ENCODE assay signal across 1 cellular context in genomic region chr11:58770166-58770565, GRCh38.
TF ChIP-seq lines count a peak whose summit lies in the region.

No MANE protein-coding gene starts in this region.

TF ChIP-seq in K562, 482 proteins besides CTCF, POLR2A, EP300 and RAD21 (continued from another document and continues in another):
- TF ChIP-seq JUN (IDR thresholded peaks at IDR 0.05; ENCODE audit: borderline replicate concordance, low read depth, low read length) (no peak), JUN (CRISPR knock-in tag; IDR thresholded peaks at IDR 0.05; ENCODE audit: borderline replicate concordance) (no peak), GTF2A2 (tag; IDR thresholded peaks at IDR 0.05) (no peak), MIER1 (IDR thresholded peaks at IDR 0.05; ENCODE audit: low read depth) (no peak), PHF20 (IDR thresholded peaks at IDR 0.05; ENCODE audit: partially characterized antibody) (no peak), NFRKB (IDR thresholded peaks at IDR 0.05; ENCODE audit: low read depth) (no peak), ZNF354B (CRISPR knock-in tag; IDR thresholded peaks at IDR 0.05) (no peak), ZNF146 (CRISPR knock-in tag; IDR thresholded peaks at IDR 0.05; ENCODE audit: unreplicated experiment) (no peak), PBX2 (CRISPR knock-in tag; IDR thresholded peaks at IDR 0.05; ENCODE audit: low read depth) (no peak), PBX2 (tag; conservative IDR thresholded peaks at IDR 0.05; ENCODE audit: low read depth) (peak; percentile 18; the same call in 1 of the 2 replicates), ZNF445 (CRISPR knock-in tag; IDR thresholded peaks at IDR 0.05; ENCODE audit: low read depth) (no peak), PCBP1 (IDR thresholded peaks at IDR 0.05; ENCODE audit: low read depth, low read length, poor library complexity, severe bottlenecking) (no peak), POU5F1 (IDR thresholded peaks at IDR 0.05; ENCODE audit: borderline replicate concordance, low read depth, low read length, partially characterized antibody) (no peak), CBFB (CRISPR knock-in tag; IDR thresholded peaks at IDR 0.05) (no peak), ZNF644 (tag; IDR thresholded peaks at IDR 0.05; ENCODE audit: low read depth) (no peak; the same call in 1 of the 2 replicates), ZNF583 (CRISPR knock-in tag; IDR thresholded peaks at IDR 0.05) (no peak), MTA3 (IDR thresholded peaks at IDR 0.05; ENCODE audit: borderline replicate concordance) (no peak), NR2F6 (CRISPR knock-in tag; IDR thresholded peaks at IDR 0.05) (no peak), NR0B1 (IDR thresholded peaks at IDR 0.05; ENCODE audit: partially characterized antibody) (no peak), ZNF695 (CRISPR knock-in tag; IDR thresholded peaks at IDR 0.05) (no peak), PKNOX1 (IDR thresholded peaks at IDR 0.05) (no peak), ARID2 (IDR thresholded peaks at IDR 0.05) (no peak), PRMT5 (CRISPR knock-in tag; IDR thresholded peaks at IDR 0.05) (no peak), HDGF (IDR thresholded peaks at IDR 0.05) (no peak), SPI1 (IDR thresholded peaks at IDR 0.05; ENCODE audit: borderline replicate concordance, low read depth, low read length) (no peak), ZNF512 (tag; IDR thresholded peaks at IDR 0.05) (no peak; the same call in 1 of the 2 replicates), NFXL1 (CRISPR knock-in tag; IDR thresholded peaks at IDR 0.05) (no peak), KDM1A (IDR thresholded peaks at IDR 0.05) (peak; percentile 52 to 55; a peak in 3 of 4 replicates), CBX1 (IDR thresholded peaks at IDR 0.05; ENCODE audit: low read depth) (no peak), MYC (IDR thresholded peaks at IDR 0.05; ENCODE audit: low read depth, low read length) (0 out of 2 replicates have a peak, but pooled peaks have one; percentile 14), MYC (CRISPR knock-in tag; IDR thresholded peaks at IDR 0.05; ENCODE audit: borderline replicate concordance, low read depth) (no peak), EWSR1 (IDR thresholded peaks at IDR 0.05; ENCODE audit: borderline replicate concordance, low read depth, partially characterized antibody) (no peak), BMI1 (IDR thresholded peaks at IDR 0.05; ENCODE audit: low read length) (no peak), ZNF124 (CRISPR knock-in tag; IDR thresholded peaks at IDR 0.05) (no peak), ETV6 (IDR thresholded peaks at IDR 0.05; ENCODE audit: borderline replicate concordance in 1 of 2, low read depth in 2 of 2, low read length in 1 of 2) (no peak), ETV6 (CRISPR knock-in tag; IDR thresholded peaks at IDR 0.05; ENCODE audit: borderline replicate concordance) (no peak), ZBTB40 (IDR thresholded peaks at IDR 0.05) (no peak), ZBTB40 (CRISPR knock-in tag; IDR thresholded peaks at IDR 0.05) (no peak), USF2 (CRISPR knock-in tag; IDR thresholded peaks at IDR 0.05) (no peak), NUFIP1 (IDR thresholded peaks at IDR 0.05; ENCODE audit: partially characterized antibody) (no peak), YY1 (IDR thresholded peaks at IDR 0.05; ENCODE audit: borderline replicate concordance in 1 of 3, control insufficient read depth in 1 of 3, extremely low read depth in 1 of 3, insufficient read depth in 3 of 3, insufficient read length in 1 of 3, insufficient replicate concordance in 2 of 3, low read depth in 1 of 3, low read length in 2 of 3) (no peak), FOXP4 (CRISPR knock-in tag; IDR thresholded peaks at IDR 0.05; ENCODE audit: borderline replicate concordance) (no peak), ETS1 (conservative IDR thresholded peaks at IDR 0.05; ENCODE audit: control insufficient read depth, low read depth, low read length) (no peak)
